ENCODE assay signal across 8 cellular contexts in genomic region chr1:244971524-244972216, GRCh38.
DNase-seq lines count a peak whose midpoint lies in the region; ATAC-seq, FAIRE-seq and TF ChIP-seq lines count a peak whose summit lies in the region.

No MANE protein-coding gene starts in this region.

- H3K36me3 ChIP-seq in brain microvascular endothelial cell (replicated peaks) (no peaks in the 10 kb centered on the region), uterus (no peaks in the 10 kb centered on the region)

- intact Hi-C loops in uterus (cut with DNase I; ENCODE audit: low total_unique reads): loop anchor here (2.0 kb wide), 1 partner anchor 107 kb away; the partner anchor contains the start of gene HNRNPU

- in situ Hi-C loops in brain microvascular endothelial cell (cut with HindIII; ENCODE audit: low pct_ligation_motif_present, low sequenced_read_pairs): no loop called here

- H3K27me3 ChIP-seq in brain microvascular endothelial cell (replicated peaks) (no peaks in the 10 kb centered on the region), uterus (no peaks in the 10 kb centered on the region)

- no peak for TF ChIP-seq CTCF in NB4 (IDR thresholded peaks at IDR 0.05; ENCODE audit: low read depth, low read length)
- no peak for TF ChIP-seq CTCF in brain microvascular endothelial cell (IDR thresholded peaks at IDR 0.05; ENCODE audit: low read depth, low read length, missing control alignments)
- no peak for TF ChIP-seq CTCF in uterus (IDR thresholded peaks at IDR 0.05)

- TF ChIP-seq POLR2A in NB4 (IDR thresholded peaks at IDR 0.05; ENCODE audit: extremely low read depth, insufficient read length): no peak
- TF ChIP-seq POLR2A in uterus (IDR thresholded peaks at IDR 0.05): no peak

- peak; percentile 63 for FAIRE-seq in G401.6 (lab: Jason Lieb, UNC)

- H3K4me1 ChIP-seq in uterus: peaks cover 0 to 6% of the 10 kb centered on the region in 2 donors

- no peak for DNase-seq in NB4 (ENCODE audit: low read depth)
- no peak for DNase-seq in brain microvascular endothelial cell
- DNase-seq in lung microvascular endothelial cell (ENCODE audit: low read depth in 2 of 2): peak; percentile 4 to 56
- no peak for DNase-seq in uterus
- DNase-seq in foreskin melanocyte: no peak
- DNase-seq in NCI-H446 (lab: John Stamatoyannopoulos, UW): no peak

- peak overlapping the region; percentile 100 for H3K27ac ChIP-seq in brain microvascular endothelial cell
- H3K27ac ChIP-seq in uterus: peak overlapping the region; percentile 99 to 100

- H3K4me3 ChIP-seq in NB4 (ENCODE audit: low read depth, low read length) (peak overlapping the region; percentile 82), brain microvascular endothelial cell (ENCODE audit: low read depth, low read length) (peak overlapping the region; percentile 75), uterus (peak overlapping the region; percentile 68 to 93)

- no peaks in the 10 kb centered on the region for H3K9me3 ChIP-seq in uterus

- ATAC-seq in GM19351 (IDR thresholded peaks at IDR 0.05; ENCODE audit: unreplicated experiment): no peak

Comparison
In these comparisons a context has a peak if more than half of its experiments do, and no peak if none do; other contexts are left out.
1. DNase-seq: peak in lung microvascular endothelial cell (2 of 2); none in NB4 (single experiment), brain microvascular endothelial cell (single experiment), uterus (0 of 2), foreskin melanocyte (single experiment) and NCI-H446 (0 of 2).
2. Peak in every context shown above with its lines, with median percentiles within 50 percentile points of each other: H3K4me3 ChIP-seq.